ENCODE assay signal across 9 cellular contexts in genomic region chr6:41967312-41968287, GRCh38. TPM values are rescaled to one million over a fixed set of nuclear protein-coding genes. Genes with fewer than 3 reads are reported as not detected.
DNase-seq lines count a peak whose midpoint lies in the region; ATAC-seq and TF ChIP-seq lines count a peak whose summit lies in the region.
"Had no signal": no experiment of that assay in that cellular context is flagged by ENCODE, and none has a peak within 500 bp of the region (broad histone marks: within the 10 kb centered on the region; RNA-seq: fewer than 3 reads in every experiment).

No MANE protein-coding gene starts in this region.

- no TSS peak for BruUV-seq in Panc1 (replicated peaks; lab: Mats Ljungman, UMichigan)

- H3K27me3 ChIP-seq in Panc1 (ENCODE audit: control insufficient read depth, insufficient read depth, low read length), result no peaks in the 10 kb centered on the region

- ATAC-seq in Panc1, result peak; percentile 52; the same call in 1 of the 2 replicates
- ATAC-seq in HG02678 (IDR thresholded peaks at IDR 0.05; ENCODE audit: unreplicated experiment), result no peak
- ATAC-seq in HG03439 (IDR thresholded peaks at IDR 0.05; ENCODE audit: unreplicated experiment), result no peak

- no peak overlapping the region for H3K27ac ChIP-seq in Panc1 (ENCODE audit: low read length)

- H3K9me3 ChIP-seq in Panc1 (ENCODE audit: control insufficient read depth, insufficient read depth, low read depth, low read length), result no peaks in the 10 kb centered on the region

- intact Hi-C loops in Panc1 (cut with micrococcal nuclease; ENCODE audit: unreplicated experiment), result no loop called here

- no peaks in the 10 kb centered on the region for H3K36me3 ChIP-seq in Panc1 (ENCODE audit: control insufficient read depth, insufficient read depth, low read length)

- H3K4me1 ChIP-seq in Panc1 (ENCODE audit: control insufficient read depth, insufficient read depth, low read length), result 0 out of 2 replicates have a peak, but pooled peaks cover 3% of the 10 kb centered on the region

- DNase-seq in ELR (ENCODE audit: low read depth) (peak; percentile 74), Panc1 (ENCODE audit: low read depth, low spot score) (no peak), epithelial cell of proximal tubule (ENCODE audit: low read depth) (peak; percentile 57), non-pigmented ciliary epithelial cell (ENCODE audit: low read depth) (peak; percentile 26), NCI-H748 (lab: John Stamatoyannopoulos, UW; ENCODE audit: unreplicated experiment) (no peak), T-helper 2 cell (no peak)
- DNase-seq: activated CD4-positive, alpha-beta T cell treated with anti-CD3 and anti-CD28 coated beads, Interleukin-2, amount 50 U/mL, for 4 hours had no signal

- no peak overlapping the region for H3K4me3 ChIP-seq in Panc1 (ENCODE audit: low read depth in 2 of 2, low read length in 2 of 2)
- no peak overlapping the region for H3K4me3 ChIP-seq in epithelial cell of proximal tubule (ENCODE audit: low read depth, low read length)

- in situ Hi-C loops in Panc1 (cut with HindIII; ENCODE audit: low pct_unique_long_range_greater_than_20kb, low sequenced_read_pairs), result no loop called here

- POLR2A ChIA-PET in Panc1 (lab: Charles Lee), result interaction anchor here (0.6 kb wide), 1 partner anchor 49 kb away, joined by 12 read pairs; no protein-coding TSS in a partner anchor

- CTCF ChIA-PET in Panc1 (lab: Charles Lee), result interaction anchor here (0.6 kb wide), 1 partner anchor 107 kb away, joined by 3 read pairs; no protein-coding TSS in a partner anchor

- TF ChIP-seq CTCF in Panc1 (IDR thresholded peaks at IDR 0.05), result no peak
- TF ChIP-seq CTCF in epithelial cell of proximal tubule (conservative IDR thresholded peaks at IDR 0.05; ENCODE audit: low read depth, low read length), result no peak

RNA-seq across cellular contexts. Expression of gene CCND3, which starts 26.0 kb away (rescaled TPM):
- total RNA-seq in Panc1 (2021; ENCODE audit: unreplicated experiment) (36.8 TPM), epithelial cell of proximal tubule (45.4 and 54.2 TPM in 2 replicates)
- 44.2 TPM for polyA plus RNA-seq in Panc1 (2012; ENCODE audit: insufficient read length)

RNA-seq across cellular contexts. Expression of gene BYSL, which starts 46.3 kb away (rescaled TPM):
- total RNA-seq in Panc1 (2021; ENCODE audit: unreplicated experiment) (49.1 TPM), epithelial cell of proximal tubule (8.7 and 27.3 TPM in 2 replicates)
- 75.1 TPM for polyA plus RNA-seq in Panc1 (2012; ENCODE audit: insufficient read length)

RNA-seq across cellular contexts. Expression of gene MED20, which starts 46.7 kb away (rescaled TPM):
- 24.5 TPM for total RNA-seq in Panc1 (2021; ENCODE audit: unreplicated experiment)
- 14.2 TPM for polyA plus RNA-seq in Panc1 (2012; ENCODE audit: insufficient read length)
- total RNA-seq in epithelial cell of proximal tubule, result 20.9 and 27.1 TPM in 2 replicates

Comparison
In these comparisons a context has a peak if more than half of its experiments do, and no peak if none do; other contexts are left out.
1. DNase-seq: peak in ELR (single experiment), epithelial cell of proximal tubule (single experiment) and non-pigmented ciliary epithelial cell (single experiment); none in Panc1 (single experiment), NCI-H748 (single experiment) and T-helper 2 cell (0 of 5).